ENCODE assay signal across 10 cellular contexts in the genomic region with DNA sequence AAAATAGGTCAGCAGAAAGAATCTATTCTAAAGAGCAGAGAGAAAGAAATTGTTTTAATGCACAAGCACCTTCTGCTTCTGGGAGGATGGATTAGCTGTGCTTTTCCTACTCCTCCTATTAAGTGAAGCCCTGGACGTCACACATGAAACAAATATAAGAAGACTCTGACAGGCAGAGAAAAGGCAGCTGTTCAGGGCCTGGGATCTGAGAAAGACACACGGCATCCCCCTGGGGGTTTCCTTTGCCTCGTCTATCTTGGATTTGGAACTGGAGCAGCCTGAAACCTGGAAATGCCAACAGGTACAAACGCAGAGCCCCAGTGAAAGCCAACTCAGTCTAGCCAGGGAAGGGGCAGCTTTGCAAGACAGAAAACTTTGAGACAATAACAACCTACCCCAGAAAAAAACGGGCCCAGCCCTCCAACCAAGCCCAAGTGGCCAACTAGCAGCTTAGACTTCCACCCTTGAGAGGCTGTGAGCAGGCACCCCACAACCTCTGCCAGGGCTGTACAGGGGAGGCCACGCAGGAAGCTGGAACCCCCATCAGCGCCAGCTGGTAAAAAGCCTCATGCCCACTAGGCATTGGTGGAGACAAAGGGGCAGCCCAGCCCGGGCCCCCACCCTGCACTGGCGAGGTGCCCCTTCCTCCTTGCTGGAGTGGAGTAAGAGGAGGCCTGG. TPM values are rescaled to one million over a fixed set of nuclear protein-coding genes. Genes with fewer than 3 reads are reported as not detected.
A peak's percentile ranks its signal among the peaks of the same experiment; 100 is the strongest.
DNase-seq lines count a peak whose midpoint lies in the region; ATAC-seq and TF ChIP-seq lines count a peak whose summit lies in the region.
"Had no signal": no experiment of that assay in that cellular context is flagged by ENCODE, and none has a peak within 500 bp of the region (broad histone marks: within the 10 kb centered on the region; RNA-seq: fewer than 3 reads in every experiment).

No MANE protein-coding gene starts in this region.

- no peaks in the 10 kb centered on the region for H3K27me3 Mint-ChIP-seq in activated CD4-positive, alpha-beta T cell treated with anti-CD3 and anti-CD28 coated beads, Interleukin-2, amount 10 ng/mL, durations not matched to agents 24 days and 14 days
- H3K27me3 Mint-ChIP-seq in activated CD8-positive, alpha-beta T cell treated with anti-CD3 and anti-CD28 coated beads, Interleukin-2, amount 10 ng/mL, durations not matched to agents 7 days and 5 days (ENCODE audit: low read depth): no peaks in the 10 kb centered on the region
- peaks cover 11% of the 10 kb centered on the region for H3K27me3 Mint-ChIP-seq in glutamatergic neuron (ENCODE audit: unreplicated experiment)

- ATAC-seq in activated CD8-positive, alpha-beta T cell treated with anti-CD3 and anti-CD28 coated beads, Interleukin-2, amount 10 ng/mL, durations not matched to agents 7 days and 5 days: no peak
- ATAC-seq in HG03565 (IDR thresholded peaks at IDR 0.05; ENCODE audit: unreplicated experiment): no peak

- peaks cover 29% of the 10 kb centered on the region for H3K36me3 Mint-ChIP-seq in activated CD4-positive, alpha-beta T cell treated with anti-CD3 and anti-CD28 coated beads, Interleukin-2, amount 10 ng/mL, durations not matched to agents 24 days and 14 days (ENCODE audit: low read depth)
- H3K36me3 Mint-ChIP-seq in activated CD8-positive, alpha-beta T cell treated with anti-CD3 and anti-CD28 coated beads, Interleukin-2, amount 10 ng/mL, durations not matched to agents 7 days and 5 days (ENCODE audit: low read depth): peaks cover 43% of the 10 kb centered on the region
- no peaks in the 10 kb centered on the region for H3K36me3 Mint-ChIP-seq in glutamatergic neuron (ENCODE audit: unreplicated experiment)

- POLR2A ChIA-PET in activated CD8-positive, alpha-beta T cell treated with anti-CD3 and anti-CD28 coated beads, Interleukin-2, amount 10 ng/mL, durations not matched to agents 7 days and 5 days (lab: Charles Lee): interaction anchor here (0.6 kb wide), 1 partner anchor 103 kb away, joined by 3 read pairs; no protein-coding TSS in a partner anchor

- no peaks in the 10 kb centered on the region for H3K27me3 ChIP-seq in skeletal muscle tissue (ENCODE audit: control insufficient read depth in 3 of 3, insufficient read depth in 3 of 3, low read length in 3 of 3)

- CTCF ChIA-PET in activated CD8-positive, alpha-beta T cell treated with anti-CD3 and anti-CD28 coated beads, Interleukin-2, amount 10 ng/mL, durations not matched to agents 7 days and 5 days (lab: Charles Lee): interaction anchor here (1.2 to 1.8 kb wide), 2 partner anchors 9 to 28 kb away, joined by 3 to 4 read pairs; no protein-coding TSS in a partner anchor

- H3K4me1 ChIP-seq in skeletal muscle tissue (ENCODE audit: control insufficient read depth in 3 of 3, insufficient read depth in 3 of 3, low read length in 3 of 3): peaks cover 33 to 60% (median 53%) of the 10 kb centered on the region in 3 donors

- intact Hi-C loops in activated CD4-positive, alpha-beta T cell treated with anti-CD3 and anti-CD28 coated beads, Interleukin-2, amount 10 ng/mL, durations not matched to agents 24 days and 14 days (cut with micrococcal nuclease): no loop called here

- H3K4me1 Mint-ChIP-seq in activated CD4-positive, alpha-beta T cell treated with anti-CD3 and anti-CD28 coated beads, Interleukin-2, amount 10 ng/mL, durations not matched to agents 24 days and 14 days: peaks cover 20% of the 10 kb centered on the region
- peaks cover 30% of the 10 kb centered on the region for H3K4me1 Mint-ChIP-seq in activated CD8-positive, alpha-beta T cell treated with anti-CD3 and anti-CD28 coated beads, Interleukin-2, amount 10 ng/mL, durations not matched to agents 7 days and 5 days (ENCODE audit: low read depth)
- peaks cover 36% of the 10 kb centered on the region for H3K4me1 Mint-ChIP-seq in glutamatergic neuron (ENCODE audit: low read depth, unreplicated experiment)

- DNase-seq in activated CD4-positive, alpha-beta T cell treated with anti-CD3 and anti-CD28 coated beads, Interleukin-2, amount 10 ng/mL, durations not matched to agents 24 days and 14 days: no peak
- DNase-seq in activated CD4-positive, alpha-beta T cell treated with anti-CD3 and anti-CD28 coated beads, Interleukin-2, amount 50 U/mL, for 1 hour: no peak
- DNase-seq in activated CD8-positive, alpha-beta T cell treated with anti-CD3 and anti-CD28 coated beads, Interleukin-2, amount 10 ng/mL, durations not matched to agents 7 days and 5 days: no peak
- DNase-seq in glutamatergic neuron (peak; percentile 42), NCI-H2227 treated with DMSO at 0.1 percent for 48 hours (lab: John Stamatoyannopoulos, UW) (no peak), kidney glomerular epithelial cell (lab: John Stamatoyannopoulos, UW) (no peak)

- H3K4me3 Mint-ChIP-seq in activated CD4-positive, alpha-beta T cell treated with anti-CD3 and anti-CD28 coated beads, Interleukin-2, amount 10 ng/mL, durations not matched to agents 24 days and 14 days: no peak overlapping the region
- no peak overlapping the region for H3K4me3 Mint-ChIP-seq in activated CD8-positive, alpha-beta T cell treated with anti-CD3 and anti-CD28 coated beads, Interleukin-2, amount 10 ng/mL, durations not matched to agents 7 days and 5 days
- H3K4me3 Mint-ChIP-seq in glutamatergic neuron (ENCODE audit: unreplicated experiment): peak overlapping the region; percentile 79

- H3K9ac ChIP-seq in skeletal muscle tissue (ENCODE audit: low read depth in 1 of 3, low read length in 3 of 3): peak overlapping the region in 1 of 3 donors; percentile 71

- H3K4me3 ChIP-seq in skeletal muscle tissue (ENCODE audit: low read length in 3 of 3): no peak overlapping the region
- H3K4me3 ChIP-seq: lower lobe of right lung, SK-N-MC had no signal

- no peaks in the 10 kb centered on the region for H3K9me3 ChIP-seq in skeletal muscle tissue (ENCODE audit: control insufficient read depth in 3 of 3, low read length in 3 of 3)
- H3K9me3 ChIP-seq: lower lobe of right lung had no signal

- H3K27ac Mint-ChIP-seq in activated CD4-positive, alpha-beta T cell treated with anti-CD3 and anti-CD28 coated beads, Interleukin-2, amount 10 ng/mL, durations not matched to agents 24 days and 14 days: peak overlapping the region; percentile 45
- H3K27ac Mint-ChIP-seq in activated CD8-positive, alpha-beta T cell treated with anti-CD3 and anti-CD28 coated beads, Interleukin-2, amount 10 ng/mL, durations not matched to agents 7 days and 5 days: peak overlapping the region; percentile 29
- peak overlapping the region; percentile 87 for H3K27ac Mint-ChIP-seq in glutamatergic neuron (ENCODE audit: unreplicated experiment)

- peak overlapping the region; percentile 69 for H3K27ac ChIP-seq in skeletal muscle tissue (ENCODE audit: low read depth, low read length)
- H3K27ac ChIP-seq: lower lobe of right lung, SK-N-MC had no signal

- peaks cover 0 to 6% (median 2%) of the 10 kb centered on the region in 3 donors for H3K36me3 ChIP-seq in skeletal muscle tissue (ENCODE audit: control insufficient read depth in 3 of 3, insufficient read depth in 3 of 3, low read length in 3 of 3)

- TF ChIP-seq CTCF in glutamatergic neuron (IDR thresholded peaks at IDR 0.05; ENCODE audit: partially characterized antibody, unreplicated experiment): no peak

- no peaks in the 10 kb centered on the region for H3K9me3 Mint-ChIP-seq in activated CD4-positive, alpha-beta T cell treated with anti-CD3 and anti-CD28 coated beads, Interleukin-2, amount 10 ng/mL, durations not matched to agents 24 days and 14 days
- no peaks in the 10 kb centered on the region for H3K9me3 Mint-ChIP-seq in activated CD8-positive, alpha-beta T cell treated with anti-CD3 and anti-CD28 coated beads, Interleukin-2, amount 10 ng/mL, durations not matched to agents 7 days and 5 days (ENCODE audit: insufficient read depth)
- H3K9me3 Mint-ChIP-seq in glutamatergic neuron (ENCODE audit: unreplicated experiment): peaks cover 6% of the 10 kb centered on the region

RNA-seq across cellular contexts. Expression of gene CERK, which starts 7.3 kb away (rescaled TPM):
- 62.8 and 63.2 TPM in 2 replicates for total RNA-seq in activated CD4-positive, alpha-beta T cell treated with anti-CD3 and anti-CD28 coated beads, Interleukin-2, amount 10 ng/mL, durations not matched to agents 24 days and 14 days
- total RNA-seq in activated CD8-positive, alpha-beta T cell treated with anti-CD3 and anti-CD28 coated beads, Interleukin-2, amount 10 ng/mL, durations not matched to agents 7 days and 5 days: 10 to 100 TPM; 61.1 to 65.6 TPM
- total RNA-seq in glutamatergic neuron (ENCODE audit: unreplicated experiment) (145 TPM), skeletal muscle tissue (18.3 TPM)

RNA-seq across cellular contexts. Expression of gene TBC1D22A, which starts 31.7 kb away (rescaled TPM):
- 39.2 and 41.0 TPM in 2 replicates for total RNA-seq in activated CD4-positive, alpha-beta T cell treated with anti-CD3 and anti-CD28 coated beads, Interleukin-2, amount 10 ng/mL, durations not matched to agents 24 days and 14 days
- total RNA-seq in activated CD8-positive, alpha-beta T cell treated with anti-CD3 and anti-CD28 coated beads, Interleukin-2, amount 10 ng/mL, durations not matched to agents 7 days and 5 days: 10 to 100 TPM; 34.1 to 38.7 TPM
- total RNA-seq in glutamatergic neuron (ENCODE audit: unreplicated experiment) (23.0 TPM), skeletal muscle tissue (6.8 TPM)

Comparison
In these comparisons a context has a peak if more than half of its experiments do, and no peak if none do; other contexts are left out.
1. H3K27ac Mint-ChIP-seq: peak in every context shown above with its lines; median percentile 87 in glutamatergic neuron; 45 in activated CD4-positive, alpha-beta T cell treated with anti-CD3 and anti-CD28 coated beads, Interleukin-2, amount 10 ng/mL, durations not matched to agents 24 days and 14 days; 29 in activated CD8-positive, alpha-beta T cell treated with anti-CD3 and anti-CD28 coated beads, Interleukin-2, amount 10 ng/mL, durations not matched to agents 7 days and 5 days.